Comparison of ENCODE assay signal across 1 cellular context in the genomic region with DNA sequence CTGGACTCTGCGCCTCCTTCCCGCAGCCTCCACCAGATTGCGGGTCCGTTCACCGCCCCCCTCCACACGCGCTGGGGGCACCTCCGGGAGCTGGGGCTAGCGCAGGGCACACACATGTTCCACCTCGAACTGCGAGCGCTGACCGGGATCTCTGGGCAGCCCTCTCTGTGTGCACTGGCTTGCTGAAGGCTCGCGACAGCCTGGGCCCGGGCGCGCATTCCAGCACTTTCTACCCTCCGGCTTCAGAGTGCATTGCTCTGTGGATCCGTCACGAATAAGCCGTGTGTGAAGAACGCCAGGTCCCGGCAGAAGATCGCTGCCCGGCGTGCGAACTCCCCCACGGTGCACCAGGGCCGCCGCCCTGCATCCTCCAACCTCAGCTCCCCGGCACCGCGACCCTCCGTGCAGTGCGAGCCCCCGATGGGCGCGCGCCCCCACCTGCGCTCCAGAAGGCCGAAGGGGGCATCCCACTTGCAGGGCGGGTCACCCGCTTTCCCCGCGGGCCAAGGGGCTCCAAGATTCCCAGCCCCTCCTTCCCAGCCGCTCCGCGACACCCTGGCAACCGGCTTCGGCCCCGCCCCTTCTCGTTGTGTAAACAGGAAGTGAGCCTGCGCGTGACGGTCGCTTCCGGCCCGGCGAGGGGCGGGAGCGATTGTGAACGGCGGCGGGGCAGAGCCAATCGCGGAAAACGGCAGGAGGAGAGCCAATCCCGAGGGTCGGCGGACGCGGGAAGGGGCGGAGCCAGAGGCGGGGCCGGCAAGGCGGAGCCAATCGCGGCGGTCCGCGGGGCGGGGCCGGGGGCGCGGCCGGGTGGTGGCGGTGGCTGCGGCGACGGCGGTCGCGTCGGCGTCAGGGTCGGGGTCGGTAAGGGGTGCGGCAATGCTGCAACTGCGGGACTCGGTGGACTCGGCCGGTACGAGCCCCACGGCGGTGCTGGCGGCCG.
A peak's percentile ranks its signal among the peaks of the same experiment; 100 is the strongest.
TF ChIP-seq lines count a peak whose summit lies in the region.

A gene (plus strand): TSS at position 822 of the 943 bp plus-strand sequence. CDS start 58 bp downstream, at position 880.

TF ChIP-seq in HEK293, 187 proteins besides CTCF, POLR2A, EP300 and RAD21 (continued from another document):
- TF ChIP-seq, protein P1, sequence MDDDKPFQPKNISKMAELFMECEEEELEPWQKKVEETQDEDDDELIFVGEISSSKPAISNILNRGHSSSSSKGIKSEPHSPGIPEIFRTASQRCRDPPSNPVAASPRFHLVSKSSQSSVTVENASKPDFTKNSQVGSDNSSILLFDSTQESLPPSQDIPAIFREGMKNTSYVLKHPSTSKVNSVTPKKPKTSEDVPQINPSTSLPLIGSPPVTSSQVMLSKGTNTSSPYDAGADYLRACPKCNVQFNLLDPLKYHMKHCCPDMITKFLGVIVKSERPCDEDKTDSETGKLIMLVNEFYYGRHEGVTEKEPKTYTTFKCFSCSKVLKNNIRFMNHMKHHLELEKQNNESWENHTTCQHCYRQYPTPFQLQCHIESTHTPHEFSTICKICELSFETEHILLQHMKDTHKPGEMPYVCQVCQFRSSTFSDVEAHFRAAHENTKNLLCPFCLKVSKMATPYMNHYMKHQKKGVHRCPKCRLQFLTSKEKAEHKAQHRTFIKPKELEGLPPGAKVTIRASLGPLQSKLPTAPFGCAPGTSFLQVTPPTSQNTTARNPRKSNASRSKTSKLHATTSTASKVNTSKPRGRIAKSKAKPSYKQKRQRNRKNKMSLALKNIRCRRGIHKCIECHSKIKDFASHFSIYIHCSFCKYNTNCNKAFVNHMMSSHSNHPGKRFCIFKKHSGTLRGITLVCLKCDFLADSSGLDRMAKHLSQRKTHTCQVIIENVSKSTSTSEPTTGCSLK (tag by site-specific recombination; IDR thresholded peaks at IDR 0.05), result no peak
- TF ChIP-seq ZNF548 (tag by site-specific recombination; IDR thresholded peaks at IDR 0.05) (no peak), ZNF777 (tag by site-specific recombination; IDR thresholded peaks at IDR 0.05; ENCODE audit: borderline replicate concordance) (no peak), ZNF785 (tag by site-specific recombination; IDR thresholded peaks at IDR 0.05) (no peak), ZNF354C (tag by site-specific recombination; IDR thresholded peaks at IDR 0.05; ENCODE audit: borderline replicate concordance, low read depth) (no peak), KLF9 (tag by site-specific recombination; IDR thresholded peaks at IDR 0.05; ENCODE audit: low read depth) (peak; percentile 94), ZNF670 (tag by site-specific recombination; IDR thresholded peaks at IDR 0.05; ENCODE audit: low read depth) (no peak)
- TF ChIP-seq, protein P2, sequence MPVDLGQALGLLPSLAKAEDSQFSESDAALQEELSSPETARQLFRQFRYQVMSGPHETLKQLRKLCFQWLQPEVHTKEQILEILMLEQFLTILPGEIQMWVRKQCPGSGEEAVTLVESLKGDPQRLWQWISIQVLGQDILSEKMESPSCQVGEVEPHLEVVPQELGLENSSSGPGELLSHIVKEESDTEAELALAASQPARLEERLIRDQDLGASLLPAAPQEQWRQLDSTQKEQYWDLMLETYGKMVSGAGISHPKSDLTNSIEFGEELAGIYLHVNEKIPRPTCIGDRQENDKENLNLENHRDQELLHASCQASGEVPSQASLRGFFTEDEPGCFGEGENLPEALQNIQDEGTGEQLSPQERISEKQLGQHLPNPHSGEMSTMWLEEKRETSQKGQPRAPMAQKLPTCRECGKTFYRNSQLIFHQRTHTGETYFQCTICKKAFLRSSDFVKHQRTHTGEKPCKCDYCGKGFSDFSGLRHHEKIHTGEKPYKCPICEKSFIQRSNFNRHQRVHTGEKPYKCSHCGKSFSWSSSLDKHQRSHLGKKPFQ (tag by site-specific recombination; IDR thresholded peaks at IDR 0.05), result no peak
- TF ChIP-seq, protein P3, sequence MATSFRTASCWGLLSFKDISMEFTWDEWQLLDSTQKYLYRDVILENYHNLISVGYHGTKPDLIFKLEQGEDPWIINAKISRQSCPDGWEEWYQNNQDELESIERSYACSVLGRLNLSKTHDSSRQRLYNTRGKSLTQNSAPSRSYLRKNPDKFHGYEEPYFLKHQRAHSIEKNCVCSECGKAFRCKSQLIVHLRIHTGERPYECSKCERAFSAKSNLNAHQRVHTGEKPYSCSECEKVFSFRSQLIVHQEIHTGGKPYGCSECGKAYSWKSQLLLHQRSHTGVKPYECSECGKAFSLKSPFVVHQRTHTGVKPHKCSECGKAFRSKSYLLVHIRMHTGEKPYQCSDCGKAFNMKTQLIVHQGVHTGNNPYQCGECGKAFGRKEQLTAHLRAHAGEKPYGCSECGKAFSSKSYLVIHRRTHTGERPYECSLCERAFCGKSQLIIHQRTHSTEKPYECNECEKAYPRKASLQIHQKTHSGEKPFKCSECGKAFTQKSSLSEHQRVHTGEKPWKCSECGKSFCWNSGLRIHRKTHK (tag by site-specific recombination; IDR thresholded peaks at IDR 0.05), result no peak
- TF ChIP-seq, protein P4, sequence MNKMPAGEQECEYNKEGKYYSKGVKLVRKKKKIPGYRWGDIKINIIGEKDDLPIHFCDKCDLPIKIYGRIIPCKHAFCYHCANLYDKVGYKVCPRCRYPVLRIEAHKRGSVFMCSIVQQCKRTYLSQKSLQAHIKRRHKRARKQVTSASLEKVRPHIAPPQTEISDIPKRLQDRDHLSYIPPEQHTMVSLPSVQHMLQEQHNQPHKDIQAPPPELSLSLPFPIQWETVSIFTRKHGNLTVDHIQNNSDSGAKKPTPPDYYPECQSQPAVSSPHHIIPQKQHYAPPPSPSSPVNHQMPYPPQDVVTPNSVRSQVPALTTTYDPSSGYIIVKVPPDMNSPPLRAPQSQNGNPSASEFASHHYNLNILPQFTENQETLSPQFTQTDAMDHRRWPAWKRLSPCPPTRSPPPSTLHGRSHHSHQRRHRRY (tag by site-specific recombination; IDR thresholded peaks at IDR 0.05), result no peak
TF ChIP-seq in HEK293: peak in this region for 32.
